In the genomic region with DNA sequence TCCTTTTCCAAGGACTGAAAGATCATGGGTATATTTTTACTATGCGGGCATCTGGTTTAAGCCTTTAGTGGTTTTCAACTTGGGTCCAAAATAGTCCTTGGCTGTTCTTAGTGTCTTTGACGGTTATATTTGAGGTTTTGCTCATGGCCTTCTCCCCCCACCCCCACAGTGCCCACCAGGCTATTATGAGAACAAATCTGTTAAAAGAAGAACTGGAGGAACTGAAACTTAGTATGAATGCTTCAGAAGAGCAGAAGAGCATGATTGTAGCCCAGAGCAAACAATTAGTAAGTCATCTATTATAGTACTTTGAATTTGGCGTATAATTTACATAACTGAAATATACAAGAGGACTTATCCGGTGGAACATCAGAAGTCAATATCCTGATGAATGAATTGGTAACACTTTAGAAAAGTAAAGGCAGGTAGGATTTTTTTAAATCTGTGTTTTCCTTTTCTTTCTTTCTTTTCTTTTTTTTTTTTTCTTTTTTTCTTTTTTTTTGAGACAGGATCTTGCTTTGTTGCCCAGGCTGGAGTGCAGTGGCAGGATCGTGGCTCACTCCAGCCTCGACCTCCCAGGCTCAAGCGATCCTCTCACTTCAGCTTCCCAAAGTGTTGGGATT, we compare ENCODE assay signal across 1 cellular context.
TF ChIP-seq lines count a peak whose summit lies in the region.

No MANE protein-coding gene starts in this region.

TF ChIP-seq in SK-N-SH treated with all-trans-retinoic acid at 6 μM for 48 hours, 23 proteins besides CTCF, POLR2A, EP300 and RAD21 (continued from another document):
- TF ChIP-seq, protein P1, sequence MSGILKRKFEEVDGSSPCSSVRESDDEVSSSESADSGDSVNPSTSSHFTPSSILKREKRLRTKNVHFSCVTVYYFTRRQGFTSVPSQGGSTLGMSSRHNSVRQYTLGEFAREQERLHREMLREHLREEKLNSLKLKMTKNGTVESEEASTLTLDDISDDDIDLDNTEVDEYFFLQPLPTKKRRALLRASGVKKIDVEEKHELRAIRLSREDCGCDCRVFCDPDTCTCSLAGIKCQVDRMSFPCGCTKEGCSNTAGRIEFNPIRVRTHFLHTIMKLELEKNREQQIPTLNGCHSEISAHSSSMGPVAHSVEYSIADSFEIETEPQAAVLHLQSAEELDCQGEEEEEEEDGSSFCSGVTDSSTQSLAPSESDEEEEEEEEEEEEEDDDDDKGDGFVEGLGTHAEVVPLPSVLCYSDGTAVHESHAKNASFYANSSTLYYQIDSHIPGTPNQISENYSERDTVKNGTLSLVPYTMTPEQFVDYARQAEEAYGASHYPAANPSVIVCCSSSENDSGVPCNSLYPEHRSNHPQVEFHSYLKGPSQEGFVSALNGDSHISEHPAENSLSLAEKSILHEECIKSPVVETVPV (CRISPR knock-in tag; IDR thresholded peaks at IDR 0.05) = no peak
